18 cellular contexts compared by ENCODE assay signal in genomic region chrX:70088281-70088680, GRCh38. TPM values are rescaled to one million over a fixed set of nuclear protein-coding genes. Genes with fewer than 3 reads are reported as not detected.
A peak's percentile ranks its signal among the peaks of the same experiment; 100 is the strongest.
DNase-seq lines count a peak whose midpoint lies in the region; ATAC-seq, FAIRE-seq and TF ChIP-seq lines count a peak whose summit lies in the region.
"Had no signal": no experiment of that assay in that cellular context is flagged by ENCODE, and none has a peak within 500 bp of the region (broad histone marks: within the 10 kb centered on the region; RNA-seq: fewer than 3 reads in every experiment).

No MANE protein-coding gene starts in this region.

- CTCF ChIA-PET in mammary epithelial cell (lab: Charles Lee; ENCODE audit: low non-redundant PET) = no interaction called here

- intact Hi-C loops in mammary epithelial cell (cut with micrococcal nuclease) = no loop called here

- FAIRE-seq in astrocyte (lab: Jason Lieb, UNC) = peak; percentile 63
- FAIRE-seq: G401.6, GM12891, GM18507 had no signal

- H3K4me3 ChIP-seq in astrocyte (ENCODE audit: insufficient read depth, low read depth, low read length) (no peak overlapping the region), fibroblast of the aortic adventitia (ENCODE audit: low read depth, low read length) (no peak overlapping the region), mammary epithelial cell (replicated peaks in 1 of 3; ENCODE audit: insufficient read depth in 1 of 3, low read depth in 2 of 3, low read length in 3 of 3) (no peak overlapping the region)
- H3K4me3 ChIP-seq: BLaER1 treated with 17β-estradiol and CSF1 and Interleukin-3, amounts not matched to agents 10 nM and 100 nM; SJSA1 had no signal

- DNase-seq in AG09319 (ENCODE audit: extremely low read depth, low read depth) = peak; percentile 20
- peak; percentile 50 for DNase-seq in GM03348 (ENCODE audit: low spot score)
- DNase-seq in astrocyte (ENCODE audit: low read depth) = no peak
- DNase-seq in fibroblast of the aortic adventitia (ENCODE audit: low read depth) = peak; percentile 57
- DNase-seq in mammary epithelial cell = no peak
- DNase-seq in NCI-H748 (lab: John Stamatoyannopoulos, UW; ENCODE audit: unreplicated experiment) = no peak
- no peak for DNase-seq in EL
- DNase-seq: H7, NCI-H187 had no signal

- dilution Hi-C loops in mammary epithelial cell (cut with HindIII; ENCODE audit: low sequenced_read_pairs) = no loop called here

- in situ Hi-C loops in mammary epithelial cell (cut with MboI; ENCODE audit: low sequenced_read_pairs in 2 of 2) = loop anchor here in 1 of 2 donors (25.0 kb wide), 1 partner anchor 551 kb away; no protein-coding TSS in a partner anchor

- H3K4me3 Mint-ChIP-seq in astrocyte (ENCODE audit: unreplicated experiment) = no peak overlapping the region

- no peaks in the 10 kb centered on the region for H3K36me3 Mint-ChIP-seq in astrocyte (ENCODE audit: low read depth, unreplicated experiment)
- H3K36me3 Mint-ChIP-seq: IgD-negative memory B cell had no signal

- H3K9me3 Mint-ChIP-seq in astrocyte (ENCODE audit: unreplicated experiment) = no peaks in the 10 kb centered on the region
- H3K9me3 Mint-ChIP-seq: IgD-negative memory B cell had no signal

- no peak overlapping the region for H3K27ac Mint-ChIP-seq in astrocyte (ENCODE audit: unreplicated experiment)

- no TSS peak for BruUV-seq in mammary epithelial cell (replicated peaks; lab: Mats Ljungman, UMichigan)

- H4K20me1 ChIP-seq in astrocyte (ENCODE audit: insufficient read depth, low read length) (no peaks in the 10 kb centered on the region), mammary epithelial cell (ENCODE audit: insufficient read depth, low read length) (no peaks in the 10 kb centered on the region)
- H4K20me1 ChIP-seq: BLaER1 treated with 17β-estradiol and CSF1 and Interleukin-3, amounts not matched to agents 10 nM and 100 nM had no signal

- no peak for ATAC-seq in HG02678 (IDR thresholded peaks at IDR 0.05; ENCODE audit: unreplicated experiment)

- no peaks in the 10 kb centered on the region for H3K27me3 ChIP-seq in astrocyte (ENCODE audit: insufficient read depth, low read length)
- no peaks in the 10 kb centered on the region for H3K27me3 ChIP-seq in mammary epithelial cell (ENCODE audit: insufficient read depth, low read length)
- H3K27me3 ChIP-seq: SJSA1 had no signal

- H3K27ac ChIP-seq in astrocyte (ENCODE audit: low read depth, low read length) (no peak overlapping the region), mammary epithelial cell (ENCODE audit: insufficient read depth, low read depth, low read length) (no peak overlapping the region)
- H3K27ac ChIP-seq: BLaER1 treated with 17β-estradiol and CSF1 and Interleukin-3, amounts not matched to agents 10 nM and 100 nM; RWPE1; SJSA1 had no signal

- H3K36me3 ChIP-seq in astrocyte (ENCODE audit: insufficient read depth, low read length) = no peaks in the 10 kb centered on the region
- no peaks in the 10 kb centered on the region for H3K36me3 ChIP-seq in mammary epithelial cell (ENCODE audit: insufficient read depth, low read length)
- H3K36me3 ChIP-seq: BLaER1 treated with 17β-estradiol and CSF1 and Interleukin-3, amounts not matched to agents 10 nM and 100 nM; SJSA1 had no signal

- H2AFZ ChIP-seq in astrocyte (ENCODE audit: low read depth, low read length) (no peak overlapping the region), mammary epithelial cell (ENCODE audit: low read depth, low read length) (no peak overlapping the region)

- TF ChIP-seq CTCF in AG09319 (IDR thresholded peaks at IDR 0.05; ENCODE audit: low read depth, low read length) = no peak
- no peak for TF ChIP-seq CTCF in astrocyte (IDR thresholded peaks at IDR 0.05; ENCODE audit: insufficient read depth, low read depth, low read length)
- TF ChIP-seq CTCF in fibroblast of the aortic adventitia (IDR thresholded peaks at IDR 0.05; ENCODE audit: insufficient read depth, low read length) = no peak
- no peak for TF ChIP-seq CTCF in mammary epithelial cell (conservative IDR thresholded peaks at IDR 0.05 in 1 of 2, IDR thresholded peaks at IDR 0.05 in 1 of 2; ENCODE audit: extremely low read depth in 1 of 2, insufficient read depth in 1 of 2, low read depth in 1 of 2, low read length in 2 of 2)

- H3K27me3 Mint-ChIP-seq in astrocyte (ENCODE audit: low read depth, unreplicated experiment) = peaks cover 5% of the 10 kb centered on the region

- no peaks in the 10 kb centered on the region for H3K4me1 ChIP-seq in astrocyte (ENCODE audit: insufficient read depth, low read length)
- H3K4me1 ChIP-seq in mammary epithelial cell (ENCODE audit: insufficient read depth, low read length) = no peaks in the 10 kb centered on the region
- H3K4me1 ChIP-seq: SJSA1 had no signal

- no peaks in the 10 kb centered on the region for H3K9me3 ChIP-seq in astrocyte (ENCODE audit: insufficient read depth, low read depth, low read length)
- H3K9me3 ChIP-seq in mammary epithelial cell (replicated peaks; ENCODE audit: insufficient read depth, low read length) = no peaks in the 10 kb centered on the region
- H3K9me3 ChIP-seq: BLaER1 treated with 17β-estradiol and CSF1 and Interleukin-3, amounts not matched to agents 10 nM and 100 nM; SJSA1 had no signal

- H3K9ac ChIP-seq in astrocyte (ENCODE audit: low read length) = no peak overlapping the region
- no peak overlapping the region for H3K9ac ChIP-seq in mammary epithelial cell (ENCODE audit: insufficient read depth, low read length)
- H3K9ac ChIP-seq: BLaER1 treated with 17β-estradiol and CSF1 and Interleukin-3, amounts not matched to agents 10 nM and 100 nM had no signal

- WGBS in mammary epithelial cell (ENCODE audit: low coverage, missing lambda C conversion rate) = 78% methylated on average over 8 of the region's 8 CpGs

- H3K4me1 Mint-ChIP-seq in astrocyte (ENCODE audit: low read depth, unreplicated experiment) = peaks cover 6% of the 10 kb centered on the region
- H3K4me1 Mint-ChIP-seq: IgD-negative memory B cell had no signal

- H3K4me2 ChIP-seq in astrocyte (ENCODE audit: low read length) (no peak overlapping the region), mammary epithelial cell (ENCODE audit: insufficient read depth, low read depth, low read length) (no peak overlapping the region)

- H3K79me2 ChIP-seq in astrocyte (ENCODE audit: insufficient read depth, low read length) = no peaks in the 10 kb centered on the region
- H3K79me2 ChIP-seq in mammary epithelial cell (ENCODE audit: insufficient read depth, low read length) = no peaks in the 10 kb centered on the region

RNA-seq across cellular contexts. Expression of gene OTUD6A, which starts 26.0 kb away (rescaled TPM):
- not detected in 2 replicates for total RNA-seq in astrocyte
- not detected in 2 replicates for total RNA-seq in fibroblast of the aortic adventitia (ENCODE audit: low replicate concordance)
- total RNA-seq in mammary epithelial cell = not detected
- not detected for polyA plus RNA-seq in mammary epithelial cell
- polyA minus RNA-seq in mammary epithelial cell = not detected
- total RNA-seq: H7, HT-29, SJSA1 had no signal
- polyA plus RNA-seq: IgD-negative memory B cell had no signal

RNA-seq across cellular contexts. Expression of gene AWAT2, which starts 38.5 kb away (rescaled TPM):
- total RNA-seq in astrocyte (not detected in 2 replicates), fibroblast of the aortic adventitia (ENCODE audit: low replicate concordance) (under 0.01 TPM in 1 of 2 replicates, not detected in the other), mammary epithelial cell (under 1 TPM in 1 of 2 donors, not detected in 1; 0.33 TPM)
- not detected for polyA plus RNA-seq in mammary epithelial cell
- polyA minus RNA-seq in mammary epithelial cell = not detected
- total RNA-seq: H7, HT-29, SJSA1 had no signal
- polyA plus RNA-seq: IgD-negative memory B cell had no signal

RNA-seq across cellular contexts. Expression of gene IGBP1, which starts 45.0 kb away (rescaled TPM):
- total RNA-seq in astrocyte = 38.2 and 41.1 TPM in 2 replicates
- total RNA-seq in fibroblast of the aortic adventitia (ENCODE audit: low replicate concordance) = 64.6 and 117 TPM in 2 replicates
- total RNA-seq in mammary epithelial cell = 10 to 100 TPM; 31.1 to 67.3 TPM
- polyA plus RNA-seq in mammary epithelial cell = 48.0 TPM
- 23.0 TPM for polyA minus RNA-seq in mammary epithelial cell

Comparison
In these comparisons a context has a peak if more than half of its experiments do, and no peak if none do; other contexts are left out.
1. DNase-seq: peak in AG09319 (single experiment), GM03348 (single experiment) and fibroblast of the aortic adventitia (single experiment); none in astrocyte (single experiment), mammary epithelial cell (single experiment), NCI-H748 (single experiment) and EL (single experiment).